8 cellular contexts compared by ENCODE assay signal in genomic region chr15:78437107-78437761, GRCh38. TPM values are rescaled to one million over a fixed set of nuclear protein-coding genes. Genes with fewer than 3 reads are reported as not detected.
DNase-seq lines count a peak whose midpoint lies in the region; ATAC-seq lines count a peak whose summit lies in the region.

No MANE protein-coding gene starts in this region.

- ATAC-seq in HG02678 (IDR thresholded peaks at IDR 0.05; ENCODE audit: unreplicated experiment) (peak; percentile 3), HG03025 (IDR thresholded peaks at IDR 0.05; ENCODE audit: low FRiP score, unreplicated experiment) (no peak)
- ATAC-seq in activated CD8-positive, alpha-beta memory T cell treated with anti-CD3 and anti-CD28 coated beads, Interleukin-2, amount 10 ng/mL, durations not matched to agents 7 days and 5 days = no peak
- no peak for ATAC-seq in stimulated activated memory B cell treated with anti-CD40 and anti-IgM and Interleukin-4, amounts not matched to agents 10 μg/mL and 1 μg/mL and 100 μg/mL, for 72 hours

- no peaks in the 10 kb centered on the region for H3K9me3 Mint-ChIP-seq in activated CD8-positive, alpha-beta memory T cell treated with anti-CD3 and anti-CD28 coated beads, Interleukin-2, amount 10 ng/mL, durations not matched to agents 7 days and 5 days (ENCODE audit: low read depth)
- peaks cover 8% of the 10 kb centered on the region for H3K9me3 Mint-ChIP-seq in stimulated activated memory B cell treated with anti-CD40 and anti-IgM and Interleukin-4, amounts not matched to agents 10 μg/mL and 1 μg/mL and 100 μg/mL, for 72 hours

- peak overlapping the region; percentile 90 for H3K27ac Mint-ChIP-seq in activated CD8-positive, alpha-beta memory T cell treated with anti-CD3 and anti-CD28 coated beads, Interleukin-2, amount 10 ng/mL, durations not matched to agents 7 days and 5 days
- peak overlapping the region; percentile 93 for H3K27ac Mint-ChIP-seq in stimulated activated memory B cell treated with anti-CD40 and anti-IgM and Interleukin-4, amounts not matched to agents 10 μg/mL and 1 μg/mL and 100 μg/mL, for 72 hours

- H3K4me3 Mint-ChIP-seq in activated CD8-positive, alpha-beta memory T cell treated with anti-CD3 and anti-CD28 coated beads, Interleukin-2, amount 10 ng/mL, durations not matched to agents 7 days and 5 days = peak overlapping the region; percentile 86
- H3K4me3 Mint-ChIP-seq in stimulated activated memory B cell treated with anti-CD40 and anti-IgM and Interleukin-4, amounts not matched to agents 10 μg/mL and 1 μg/mL and 100 μg/mL, for 72 hours = peak overlapping the region; percentile 88

- CTCF ChIA-PET in activated CD8-positive, alpha-beta memory T cell treated with anti-CD3 and anti-CD28 coated beads, Interleukin-2, amount 10 ng/mL, durations not matched to agents 7 days and 5 days (lab: Charles Lee) = interaction anchor here (0.8 to 3.4 kb wide), 12 partner anchors 9 to 436 kb away, joined by 3 to 34 read pairs (median 4); partner anchors contain the start of genes DNAJA4, HYKK and SKIC8

- H3K27me3 Mint-ChIP-seq in activated CD8-positive, alpha-beta memory T cell treated with anti-CD3 and anti-CD28 coated beads, Interleukin-2, amount 10 ng/mL, durations not matched to agents 7 days and 5 days = peaks cover 5% of the 10 kb centered on the region
- peaks cover 8% of the 10 kb centered on the region for H3K27me3 Mint-ChIP-seq in stimulated activated memory B cell treated with anti-CD40 and anti-IgM and Interleukin-4, amounts not matched to agents 10 μg/mL and 1 μg/mL and 100 μg/mL, for 72 hours

- DNase-seq in D341Med (ENCODE audit: low spot score) (peak; percentile 61), hepatic stellate cell (ENCODE audit: low spot score) (peak; percentile 26), dermis blood vessel endothelial cell (no peak), pons (ENCODE audit: low spot score) (no peak)
- DNase-seq in activated CD8-positive, alpha-beta memory T cell treated with anti-CD3 and anti-CD28 coated beads, Interleukin-2, amount 10 ng/mL, durations not matched to agents 7 days and 5 days = no peak

- H3K36me3 Mint-ChIP-seq in activated CD8-positive, alpha-beta memory T cell treated with anti-CD3 and anti-CD28 coated beads, Interleukin-2, amount 10 ng/mL, durations not matched to agents 7 days and 5 days = peaks cover 15% of the 10 kb centered on the region
- H3K36me3 Mint-ChIP-seq in stimulated activated memory B cell treated with anti-CD40 and anti-IgM and Interleukin-4, amounts not matched to agents 10 μg/mL and 1 μg/mL and 100 μg/mL, for 72 hours = peaks cover 8% of the 10 kb centered on the region

- peaks cover 43% of the 10 kb centered on the region for H3K4me1 Mint-ChIP-seq in activated CD8-positive, alpha-beta memory T cell treated with anti-CD3 and anti-CD28 coated beads, Interleukin-2, amount 10 ng/mL, durations not matched to agents 7 days and 5 days
- H3K4me1 Mint-ChIP-seq in stimulated activated memory B cell treated with anti-CD40 and anti-IgM and Interleukin-4, amounts not matched to agents 10 μg/mL and 1 μg/mL and 100 μg/mL, for 72 hours = peaks cover 32% of the 10 kb centered on the region

RNA-seq across cellular contexts. Expression of gene IREB2, which starts 0.8 kb away (rescaled TPM):
- total RNA-seq in activated CD8-positive, alpha-beta memory T cell treated with anti-CD3 and anti-CD28 coated beads, Interleukin-2, amount 10 ng/mL, durations not matched to agents 7 days and 5 days = 10 to 100 TPM; 60.0 to 72.0 TPM
- total RNA-seq in dermis blood vessel endothelial cell = 26.0 and 48.1 TPM in 2 replicates

Comparison
In these comparisons a context has a peak if more than half of its experiments do, and no peak if none do; other contexts are left out.
1. DNase-seq: peak in D341Med (single experiment) and hepatic stellate cell (single experiment); none in activated CD8-positive, alpha-beta memory T cell treated with anti-CD3 and anti-CD28 coated beads, Interleukin-2, amount 10 ng/mL, durations not matched to agents 7 days and 5 days (single experiment), dermis blood vessel endothelial cell (single experiment) and pons (single experiment).